In genomic region chr17:74276561-74277009, GRCh38 we compare ENCODE assay signal across 11 cellular contexts. TPM values are rescaled to one million over a fixed set of nuclear protein-coding genes. Genes with fewer than 3 reads are reported as not detected.
DNase-seq lines count a peak whose midpoint lies in the region; ATAC-seq, FAIRE-seq and TF ChIP-seq lines count a peak whose summit lies in the region.
"Had no signal": no experiment of that assay in that cellular context is flagged by ENCODE, and none has a peak within 500 bp of the region (broad histone marks: within the 10 kb centered on the region; RNA-seq: fewer than 3 reads in every experiment).

No MANE protein-coding gene starts in this region.

- H3K36me3 ChIP-seq in heart right ventricle, result no peaks in the 10 kb centered on the region
- H3K36me3 ChIP-seq in rectal smooth muscle tissue (ENCODE audit: control insufficient read depth, insufficient read depth, low read length), result no peaks in the 10 kb centered on the region

- peak overlapping the region; percentile 52 to 89 (median 77) for H3K27ac ChIP-seq in heart right ventricle
- peak overlapping the region; percentile 72 for H3K27ac ChIP-seq in rectal smooth muscle tissue (ENCODE audit: low read depth, low read length)

- peak overlapping the region in 1 of 10 donors; percentile 2 for H3K4me3 ChIP-seq in heart right ventricle
- no peak overlapping the region for H3K4me3 ChIP-seq in rectal smooth muscle tissue (ENCODE audit: low read length)

- H3K4me1 ChIP-seq in heart right ventricle (peaks cover 0 to 59% (median 32%) of the 10 kb centered on the region in 9 donors), rectal smooth muscle tissue (ENCODE audit: control insufficient read depth, insufficient read depth, low read length) (no peaks in the 10 kb centered on the region)

- intact Hi-C loops in heart right ventricle (cut with DNase I), result loop anchor here in 2 of 10 donors (5.0 kb wide), 2 partner anchors 59 to 64 kb away; partner anchors contain the start of gene TTYH2 (in 1 of the 2)

- H3K27me3 Mint-ChIP-seq in activated T-helper 17 cell treated with anti-CD3 and anti-CD28 coated beads, Interleukin-2, amount 50 U/mL, for 72 hours, result no peaks in the 10 kb centered on the region

- no peaks in the 10 kb centered on the region for H3K9me3 Mint-ChIP-seq in activated T-helper 17 cell treated with anti-CD3 and anti-CD28 coated beads, Interleukin-2, amount 50 U/mL, for 72 hours
- H3K9me3 Mint-ChIP-seq: activated T-cell treated with anti-CD3 and anti-CD28 coated beads, Interleukin-2, amount 50 U/mL, for 72 hours had no signal

- no peak for FAIRE-seq in HTR-8/SVneo (lab: Jason Lieb, UNC)
- FAIRE-seq: TTC549 had no signal

- H3K9me3 ChIP-seq in heart right ventricle, result no peaks in the 10 kb centered on the region

- no peak for ATAC-seq in activated T-helper 17 cell treated with anti-CD3 and anti-CD28 coated beads, Interleukin-2, amount 50 U/mL, for 72 hours (replicated peaks)
- ATAC-seq in heart right ventricle (peak in 7 of 8 donors; percentile 4 to 56 (median 28)), HG03095 (IDR thresholded peaks at IDR 0.05; ENCODE audit: unreplicated experiment) (no peak), HG02884 (IDR thresholded peaks at IDR 0.05; ENCODE audit: unreplicated experiment) (no peak)
- ATAC-seq: activated T-cell treated with anti-CD3 and anti-CD28 coated beads, Interleukin-2, amount 50 U/mL, for 72 hours had no signal

- H3K4me1 Mint-ChIP-seq in activated T-helper 17 cell treated with anti-CD3 and anti-CD28 coated beads, Interleukin-2, amount 50 U/mL, for 72 hours, result peaks cover 17% of the 10 kb centered on the region

- H3K27ac Mint-ChIP-seq in activated T-helper 17 cell treated with anti-CD3 and anti-CD28 coated beads, Interleukin-2, amount 50 U/mL, for 72 hours, result peak overlapping the region; percentile 93
- H3K27ac Mint-ChIP-seq: activated T-cell treated with anti-CD3 and anti-CD28 coated beads, Interleukin-2, amount 50 U/mL, for 72 hours had no signal

- H3K4me3 Mint-ChIP-seq in activated T-helper 17 cell treated with anti-CD3 and anti-CD28 coated beads, Interleukin-2, amount 50 U/mL, for 72 hours, result no peak overlapping the region
- H3K4me3 Mint-ChIP-seq: activated T-cell treated with anti-CD3 and anti-CD28 coated beads, Interleukin-2, amount 50 U/mL, for 72 hours had no signal

- DNase-seq in COLO829 (ENCODE audit: low spot score) (peak; percentile 42), heart right ventricle (peak in 1 of 2 donors; percentile 33), DMS53 (lab: John Stamatoyannopoulos, UW) (no peak), HTR-8/SVneo (ENCODE audit: insufficient read length, low spot score) (no peak)
- DNase-seq: activated T-cell treated with anti-CD3 and anti-CD28 coated beads, Interleukin-2, amount 50 U/mL, for 72 hours had no signal

- no peak for TF ChIP-seq CTCF in heart right ventricle (IDR thresholded peaks at IDR 0.05)

- 46 to 53% methylated on average over 5 of the region's 5 CpGs for WGBS in heart right ventricle, 2 donors

- no peaks in the 10 kb centered on the region for H3K36me3 Mint-ChIP-seq in activated T-helper 17 cell treated with anti-CD3 and anti-CD28 coated beads, Interleukin-2, amount 50 U/mL, for 72 hours (ENCODE audit: low read depth)

- no peak overlapping the region for H3K9ac ChIP-seq in rectal smooth muscle tissue (ENCODE audit: low read length)

- H3K27me3 ChIP-seq in heart right ventricle (peaks cover 0 to 16% (median 5%) of the 10 kb centered on the region in 7 donors), rectal smooth muscle tissue (ENCODE audit: control insufficient read depth, insufficient read depth, low read length) (peaks cover 5% of the 10 kb centered on the region)

RNA-seq across cellular contexts. Expression of gene DNAI2, which starts 2.6 kb away (rescaled TPM):
- 1 to 10 TPM in 1 of 2 donors, under 1 TPM in 1; 0.19 to 1.6 TPM for total RNA-seq in activated T-helper 17 cell treated with anti-CD3 and anti-CD28 coated beads, Interleukin-2, amount 50 U/mL, for 72 hours
- under 1 TPM in 1 of 10 donors, not detected in 9; 0.16 TPM for total RNA-seq in heart right ventricle
- not detected for polyA plus RNA-seq in heart right ventricle
- total RNA-seq: subcutaneous adipose tissue had no signal

RNA-seq across cellular contexts. Expression of gene KIF19, which starts 49.4 kb away (rescaled TPM):
- under 1 TPM; 0.11 to 0.53 TPM for total RNA-seq in activated T-helper 17 cell treated with anti-CD3 and anti-CD28 coated beads, Interleukin-2, amount 50 U/mL, for 72 hours
- 1 to 10 TPM in 2 of 10 donors, under 1 TPM in 8; 0.07 to 1.5 (median 0.26) TPM for total RNA-seq in heart right ventricle
- polyA plus RNA-seq in heart right ventricle, result under 1 TPM; 0.29 to 0.41 TPM

Comparison
In these comparisons a context has a peak if more than half of its experiments do, and no peak if none do; other contexts are left out.
1. ATAC-seq: peak in heart right ventricle (7 of 8); none in activated T-helper 17 cell treated with anti-CD3 and anti-CD28 coated beads, Interleukin-2, amount 50 U/mL, for 72 hours (single experiment), HG03095 (single experiment) and HG02884 (single experiment).